In genomic region chr17:31936615-31937609, GRCh38 we compare ENCODE assay signal across 8 cellular contexts. TPM values are rescaled to one million over a fixed set of nuclear protein-coding genes. Genes with fewer than 3 reads are reported as not detected.
DNase-seq lines count a peak whose midpoint lies in the region; ATAC-seq, FAIRE-seq and TF ChIP-seq lines count a peak whose summit lies in the region.
"Not testable (repeated sequence)": the region's sequence is repeated elsewhere in the genome, so short reads cannot be mapped to it uniquely, and the experiment has no call there.

Gene SUZ12, plus strand, starts transcription at chr17:31937007. Its CDS starts 240 bp downstream, at chr17:31937247.

- intact Hi-C loops in dendritic cell treated with granulocyte-macrophage colony-stimulating factor and Interleukin-4, amounts not matched to agents 40 ng/mL and 50 ng/mL, for 4 days (cut with micrococcal nuclease) = loop anchor here (5.0 kb wide), 1 partner anchor 35 kb away; the partner anchor contains the start of gene UTP6
- intact Hi-C loops in HepG2 (cut with micrococcal nuclease; ENCODE audit: unreplicated experiment) = loop anchor here (5.0 kb wide), 1 partner anchor 35 kb away; the partner anchor contains the start of gene UTP6

- H3K9ac ChIP-seq in HepG2 (ENCODE audit: insufficient read depth, low read depth, low read length) = peak within 1 kb of the TSS; percentile 80

- H3K27ac ChIP-seq in C4-2B (peak within 1 kb of the TSS; percentile 93), HepG2 (ENCODE audit: extremely low read length, insufficient read depth, low read length) (peak within 1 kb of the TSS; percentile 84)

- H2AFZ ChIP-seq in HepG2 (ENCODE audit: low read length) = peak within 1 kb of the TSS; percentile 95

- peaks cover 14% of the 10 kb centered on the region for H3K4me1 Mint-ChIP-seq in dendritic cell treated with granulocyte-macrophage colony-stimulating factor and Interleukin-4, amounts not matched to agents 40 ng/mL and 50 ng/mL, for 4 days (ENCODE audit: low read depth)

- TF ChIP-seq RAD21 in HepG2 (CRISPR knock-in tag; IDR thresholded peaks at IDR 0.05) = not testable (repeated sequence)

- peak within 1 kb of the TSS; percentile 81 for H3K4me2 ChIP-seq in HepG2 (ENCODE audit: low read depth, low read length)

- H3K36me3 Mint-ChIP-seq in dendritic cell treated with granulocyte-macrophage colony-stimulating factor and Interleukin-4, amounts not matched to agents 40 ng/mL and 50 ng/mL, for 4 days (ENCODE audit: low read depth) = peaks cover 17% of the 10 kb centered on the region

- FAIRE-seq in HepG2 (lab: Jason Lieb, UNC) = peak; percentile 96

- not testable (repeated sequence) for H3K9me3 ChIP-seq in HepG2 (ENCODE audit: low read length)

- not testable (repeated sequence) for H3K36me3 ChIP-seq in HepG2 (replicated peaks in 1 of 2; ENCODE audit: control insufficient read depth in 1 of 2, insufficient read depth in 2 of 2, low read length in 2 of 2)

- not testable (repeated sequence) for H3K9me3 Mint-ChIP-seq in dendritic cell treated with granulocyte-macrophage colony-stimulating factor and Interleukin-4, amounts not matched to agents 40 ng/mL and 50 ng/mL, for 4 days

- H3K4me1 ChIP-seq in HepG2 (ENCODE audit: insufficient read depth, low read length) = peaks cover 23% of the 10 kb centered on the region

- TF ChIP-seq CTCF in C4-2B (conservative IDR thresholded peaks at IDR 0.05); HepG2 (CRISPR knock-in tag; IDR thresholded peaks at IDR 0.05): not testable (repeated sequence)

- 2% methylated on average over 43 of the region's 93 CpGs for WGBS in HepG2 (ENCODE audit: low lambda C conversion rate)

- not testable (repeated sequence) for H4K20me1 ChIP-seq in HepG2 (ENCODE audit: insufficient read depth, low read length)

- H3K27ac Mint-ChIP-seq in dendritic cell treated with granulocyte-macrophage colony-stimulating factor and Interleukin-4, amounts not matched to agents 40 ng/mL and 50 ng/mL, for 4 days = peak within 1 kb of the TSS; percentile 83

- peak; percentile 67 to 69 for TF ChIP-seq POLR2A in HepG2 (IDR thresholded peaks at IDR 0.05; ENCODE audit: insufficient read depth in 1 of 2, low read depth in 2 of 2, low read length in 2 of 2)

- not testable (repeated sequence) for H3K27me3 ChIP-seq in HepG2 (ENCODE audit: control insufficient read depth in 1 of 2, insufficient read depth in 2 of 2, low read length in 2 of 2)

- ATAC-seq in GM19397 (IDR thresholded peaks at IDR 0.05; ENCODE audit: unreplicated experiment) (peak; percentile 97), HG03521 (IDR thresholded peaks at IDR 0.05; ENCODE audit: unreplicated experiment) (peak; percentile 95), HepG2 (peak; percentile 96)

- not testable (repeated sequence) for H3K27me3 Mint-ChIP-seq in dendritic cell treated with granulocyte-macrophage colony-stimulating factor and Interleukin-4, amounts not matched to agents 40 ng/mL and 50 ng/mL, for 4 days

- H3K4me3 ChIP-seq in HepG2 (replicated peaks in 1 of 3; ENCODE audit: insufficient read depth in 1 of 3, low read depth in 2 of 3, low read length in 3 of 3) = peak within 1 kb of the TSS; percentile 65 to 88 (median 80)

- TF ChIP-seq EP300 in HepG2 (IDR thresholded peaks at IDR 0.05; ENCODE audit: low read depth in 2 of 2, low read length in 2 of 2); HepG2 (CRISPR knock-in tag; IDR thresholded peaks at IDR 0.05; ENCODE audit: borderline replicate concordance): not testable (repeated sequence)

- POLR2A ChIA-PET in HepG2 (lab: Yijun Ruan, JAX) = interaction anchor here (0.7 to 1.2 kb wide), 2 partner anchors 35 to 70 kb away, joined by 3 to 5 read pairs; partner anchors contain the start of gene UTP6

- in situ Hi-C loops in HepG2 (cut with HindIII; ENCODE audit: extremely low pct_ligation_motif_present, low pct_unique_long_range_greater_than_20kb) = not testable (repeated sequence)

- not testable (repeated sequence) for BruUV-seq in HepG2 (replicated peaks; lab: Mats Ljungman, UMichigan)

- peak within 1 kb of the TSS; percentile 84 for H3K4me3 Mint-ChIP-seq in dendritic cell treated with granulocyte-macrophage colony-stimulating factor and Interleukin-4, amounts not matched to agents 40 ng/mL and 50 ng/mL, for 4 days

- H3K79me2 ChIP-seq in HepG2 (ENCODE audit: insufficient read depth, low read length) = peaks cover 32% of the 10 kb centered on the region

- DNase-seq in NCI-H748 treated with DMSO at 0.1 percent for 48 hours (lab: John Stamatoyannopoulos, UW) (peak; percentile 64), HepG2 (ENCODE audit: low spot score) (peak; percentile 66)
- DNase-seq in activated CD4-positive, alpha-beta T cell treated with anti-CD3 and anti-CD28 coated beads, Interleukin-2, amount 50 U/mL, for 1 hour = peak; percentile 81
- peak; percentile 84 to 87 for DNase-seq in stimulated activated CD4-positive, alpha-beta T cell treated with anti-CD3 and anti-CD28 coated beads, Interleukin-2, amount 100 ng/mL, for 24 hours

- CTCF ChIA-PET in HepG2 (lab: Yijun Ruan, JAX; ENCODE audit: low intra/inter-chr PET ratio, low total read pairs) = not testable (repeated sequence)

TF ChIP-seq in HepG2, 621 proteins besides CTCF, POLR2A, EP300 and RAD21 (continues in another document):
- TF ChIP-seq TARDBP (CRISPR knock-in tag; IDR thresholded peaks at IDR 0.05) (peak; percentile 16; the same call in 1 of the 2 replicates), POLR2G (IDR thresholded peaks at IDR 0.05; ENCODE audit: low read depth, low read length) (peak; percentile 88), ZFX (CRISPR knock-in tag; IDR thresholded peaks at IDR 0.05; ENCODE audit: low read depth) (peak; percentile 74), ASH2L (IDR thresholded peaks at IDR 0.05; ENCODE audit: insufficient read length, low read depth, low read length) (peak; percentile 43), ZNF281 (CRISPR knock-in tag; IDR thresholded peaks at IDR 0.05; ENCODE audit: borderline replicate concordance) (peak; percentile 74), SOX6 (CRISPR knock-in tag; IDR thresholded peaks at IDR 0.05) (0 out of 2 replicates have a peak, but pooled peaks have one; percentile 22), THAP11 (CRISPR knock-in tag; IDR thresholded peaks at IDR 0.05) (peak; percentile 53; the same call in 1 of the 2 replicates), NR2F6 (CRISPR knock-in tag; IDR thresholded peaks at IDR 0.05) (0 out of 2 replicates have a peak, but pooled peaks have one; percentile 11)
- not testable (repeated sequence) for TF ChIP-seq SOX6, NR2F6 (IDR thresholded peaks at IDR 0.05)

RNA-seq across cellular contexts. Expression of gene SUZ12, which starts in this region (rescaled TPM):
- 11.7 and 30.2 TPM in 2 replicates for total RNA-seq in HepG2 (2016; rRNA removed; fragmentation: Illumina TruSeq; extraction: Trizol)
- 7.4 and 7.7 TPM in 2 replicates for total RNA-seq in HepG2 (2016; cell fraction: cytosol; rRNA removed; fragmentation: Illumina TruSeq; extraction: Trizol; ENCODE audit: low read depth)
- 10.5 and 28.9 TPM in 2 replicates for total RNA-seq in HepG2 (2016; cell fraction: insoluble cytoplasmic fraction; rRNA removed; fragmentation: Illumina TruSeq; extraction: Trizol)
- 16.1 and 17.6 TPM in 2 replicates for total RNA-seq in HepG2 (2016; cell fraction: membrane; rRNA removed; fragmentation: Illumina TruSeq; extraction: Trizol)
- 22.3 and 24.9 TPM in 2 replicates for total RNA-seq in HepG2 (2016; cell fraction: nucleus; rRNA removed; fragmentation: Illumina TruSeq; extraction: Trizol)
- polyA plus RNA-seq in HepG2 (2011; rRNA removed) = 11.8 and 15.6 TPM in 2 replicates
- polyA plus RNA-seq in HepG2 (2011; cell fraction: cytosol; rRNA removed) = 4.5 and 7.2 TPM in 2 replicates
- polyA plus RNA-seq in HepG2 (2011; cell fraction: nucleus; rRNA removed) = 9.8 and 11.1 TPM in 2 replicates
- polyA plus RNA-seq in HepG2 (2012) = 16.2 and 20.5 TPM in 2 replicates
- 2.2 and 2.7 TPM in 2 replicates for polyA plus RNA-seq in HepG2 (2016; cell fraction: cytosol; fragmentation: Illumina TruSeq; extraction: Trizol; ENCODE audit: low read depth)
- 36.4 and 36.6 TPM in 2 replicates for polyA plus RNA-seq in HepG2 (2016; cell fraction: insoluble cytoplasmic fraction; fragmentation: Illumina TruSeq; extraction: Trizol; ENCODE audit: low read depth)
- polyA plus RNA-seq in HepG2 (2016; cell fraction: membrane; fragmentation: Illumina TruSeq; extraction: Trizol; ENCODE audit: low read depth) = 11.8 and 14.7 TPM in 2 replicates
- polyA plus RNA-seq in HepG2 (2016; cell fraction: nucleus; fragmentation: Illumina TruSeq; extraction: Trizol; ENCODE audit: insufficient read depth, low read depth) = 36.8 and 40.9 TPM in 2 replicates
- polyA minus RNA-seq in HepG2 (2011; rRNA and poly(A)+ RNA removed; ENCODE audit: low replicate concordance) = 4.7 and 13.3 TPM in 2 replicates
- polyA minus RNA-seq in HepG2 (2011; cell fraction: cytosol; rRNA and poly(A)+ RNA removed) = 11.4 and 15.0 TPM in 2 replicates
- polyA minus RNA-seq in HepG2 (2011; cell fraction: nucleus; rRNA and poly(A)+ RNA removed) = 18.2 and 20.6 TPM in 2 replicates

Comparison
In these comparisons a context has a peak if more than half of its experiments do, and no peak if none do; other contexts are left out.
1. Peak in every context shown above with its lines: DNase-seq, ATAC-seq, H3K4me3 ChIP-seq and H3K27ac ChIP-seq.